ENCODE assay signal across 13 cellular contexts in genomic region chr10:110784198-110784597, GRCh38.
A peak's percentile ranks its signal among the peaks of the same experiment; 100 is the strongest.
DNase-seq lines count a peak whose midpoint lies in the region; ATAC-seq lines count a peak whose summit lies in the region.
"Had no signal": no experiment of that assay in that cellular context is flagged by ENCODE, and none has a peak within 500 bp of the region (broad histone marks: within the 10 kb centered on the region; RNA-seq: fewer than 3 reads in every experiment).

No MANE protein-coding gene starts in this region.

- no peak overlapping the region for H3K9ac ChIP-seq in muscle layer of colon (ENCODE audit: low read length)

- H3K4me3 ChIP-seq in muscle layer of colon (ENCODE audit: low read depth in 1 of 2, low read length in 2 of 2) (no peak overlapping the region), thymus (ENCODE audit: low read length) (no peak overlapping the region)

- H3K27ac Mint-ChIP-seq in activated naive CD4-positive, alpha-beta T cell treated with anti-CD3 and anti-CD28 coated beads, Interleukin-2, amount 10 ng/mL, durations not matched to agents 7 days and 5 days: peak overlapping the region; percentile 83
- H3K27ac Mint-ChIP-seq in activated naive CD8-positive, alpha-beta T cell: peak overlapping the region; percentile 93
- H3K27ac Mint-ChIP-seq: IgD-negative memory B cell had no signal

- WGBS in thymus: 94% methylated on average over 6 of the region's 6 CpGs

- H3K4me1 Mint-ChIP-seq in activated naive CD4-positive, alpha-beta T cell treated with anti-CD3 and anti-CD28 coated beads, Interleukin-2, amount 10 ng/mL, durations not matched to agents 7 days and 5 days: peaks cover 25% of the 10 kb centered on the region
- peaks cover 42% of the 10 kb centered on the region for H3K4me1 Mint-ChIP-seq in activated naive CD8-positive, alpha-beta T cell (ENCODE audit: low read depth)

- no peaks in the 10 kb centered on the region for H3K9me3 ChIP-seq in muscle layer of colon (ENCODE audit: low read length)
- no peaks in the 10 kb centered on the region for H3K9me3 ChIP-seq in thymus (ENCODE audit: control insufficient read depth)

- DNase-seq in activated naive CD4-positive, alpha-beta T cell treated with anti-CD3 and anti-CD28 coated beads, Interleukin-2, amount 10 ng/mL, durations not matched to agents 7 days and 5 days: no peak
- no peak for DNase-seq in activated naive CD4-positive, alpha-beta T cell treated with Interleukin-2 at 50 U/mL for 16 hours
- no peak for DNase-seq in KBM-7
- DNase-seq: Calu3, foreskin fibroblast, NCI-H1048, RPMI8226 had no signal

- H3K36me3 Mint-ChIP-seq in activated naive CD4-positive, alpha-beta T cell treated with anti-CD3 and anti-CD28 coated beads, Interleukin-2, amount 10 ng/mL, durations not matched to agents 7 days and 5 days: peaks cover 8% of the 10 kb centered on the region
- H3K36me3 Mint-ChIP-seq in activated naive CD8-positive, alpha-beta T cell: no peaks in the 10 kb centered on the region

- H3K36me3 ChIP-seq in muscle layer of colon (ENCODE audit: insufficient read depth, low read length) (no peaks in the 10 kb centered on the region), thymus (ENCODE audit: control insufficient read depth, insufficient read depth) (no peaks in the 10 kb centered on the region)

- H3K27me3 ChIP-seq in muscle layer of colon (ENCODE audit: control insufficient read depth in 1 of 2, insufficient read depth in 2 of 2, low read length in 2 of 2): no peaks in the 10 kb centered on the region
- no peaks in the 10 kb centered on the region for H3K27me3 ChIP-seq in thymus (ENCODE audit: control insufficient read depth, insufficient read depth)

- in situ Hi-C loops in KBM-7 (cut with MboI; ENCODE audit: low pct_unique_long_range_greater_than_20kb, low sequenced_read_pairs): no loop called here

- H3K4me3 Mint-ChIP-seq in activated naive CD4-positive, alpha-beta T cell treated with anti-CD3 and anti-CD28 coated beads, Interleukin-2, amount 10 ng/mL, durations not matched to agents 7 days and 5 days: no peak overlapping the region
- peak overlapping the region; percentile 48 for H3K4me3 Mint-ChIP-seq in activated naive CD8-positive, alpha-beta T cell
- H3K4me3 Mint-ChIP-seq: IgD-negative memory B cell had no signal

- H3K27me3 Mint-ChIP-seq in activated naive CD4-positive, alpha-beta T cell treated with anti-CD3 and anti-CD28 coated beads, Interleukin-2, amount 10 ng/mL, durations not matched to agents 7 days and 5 days: peaks cover 6% of the 10 kb centered on the region
- H3K27me3 Mint-ChIP-seq in activated naive CD8-positive, alpha-beta T cell: no peaks in the 10 kb centered on the region

- H3K27ac ChIP-seq in muscle layer of colon (ENCODE audit: low read depth, low read length): peak overlapping the region; percentile 60
- peak overlapping the region; percentile 32 for H3K27ac ChIP-seq in thymus (ENCODE audit: low read depth)

- peaks cover 7% of the 10 kb centered on the region for H3K9me3 Mint-ChIP-seq in activated naive CD4-positive, alpha-beta T cell treated with anti-CD3 and anti-CD28 coated beads, Interleukin-2, amount 10 ng/mL, durations not matched to agents 7 days and 5 days
- no peaks in the 10 kb centered on the region for H3K9me3 Mint-ChIP-seq in activated naive CD8-positive, alpha-beta T cell (ENCODE audit: low read depth)
- H3K9me3 Mint-ChIP-seq: IgD-negative memory B cell had no signal

- ATAC-seq in HG03439 (IDR thresholded peaks at IDR 0.05; ENCODE audit: unreplicated experiment) (no peak), GM21528 (IDR thresholded peaks at IDR 0.05; ENCODE audit: low FRiP score, unreplicated experiment) (no peak)

- CTCF ChIA-PET in activated naive CD4-positive, alpha-beta T cell treated with anti-CD3 and anti-CD28 coated beads, Interleukin-2, amount 10 ng/mL, durations not matched to agents 7 days and 5 days (lab: Charles Lee): no interaction called here

- peaks cover 16% of the 10 kb centered on the region for H3K4me1 ChIP-seq in muscle layer of colon (ENCODE audit: insufficient read depth, low read length)
- H3K4me1 ChIP-seq in thymus (ENCODE audit: control insufficient read depth, insufficient read depth, low read length): no peaks in the 10 kb centered on the region
